13 cellular contexts compared by ENCODE assay signal in the genomic region with DNA sequence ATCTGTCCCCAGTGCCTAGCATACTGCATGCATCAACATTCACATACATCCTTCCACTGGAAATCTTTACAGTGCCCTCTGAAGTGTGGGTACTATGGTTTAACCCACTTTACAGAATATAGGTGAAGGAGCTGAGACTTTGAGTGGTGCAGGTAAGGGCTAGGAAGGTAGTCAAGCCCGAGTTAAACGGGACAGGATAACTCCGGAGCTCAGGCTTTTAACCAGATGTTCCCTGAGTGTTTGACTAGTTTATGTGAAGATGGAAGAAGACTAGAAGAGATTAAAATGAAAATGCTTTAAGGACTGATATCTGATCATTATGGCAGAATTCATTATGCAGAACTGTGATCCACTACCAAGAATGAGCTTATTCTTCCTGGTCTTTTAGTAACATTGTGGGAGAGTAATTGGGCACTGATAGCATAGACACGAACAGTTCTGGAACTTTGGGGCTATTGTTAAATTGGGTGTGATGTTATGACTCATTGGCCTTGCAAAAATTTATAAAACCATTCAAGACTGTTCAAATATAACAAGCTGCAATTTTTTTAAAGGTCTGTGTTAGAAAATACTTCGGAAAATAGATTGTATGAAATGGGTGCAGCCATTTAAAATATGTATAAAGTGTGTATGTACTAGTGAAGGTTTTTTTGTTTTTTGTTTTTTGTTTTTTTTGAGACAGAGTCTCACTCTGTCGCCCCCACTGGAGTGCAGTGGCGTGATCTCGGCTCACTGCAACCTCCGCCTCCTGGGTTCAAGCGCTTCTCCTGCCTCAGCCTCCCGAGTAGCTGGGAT. TPM values are rescaled to one million over a fixed set of nuclear protein-coding genes. Genes with fewer than 3 reads are reported as not detected.
DNase-seq lines count a peak whose midpoint lies in the region; ATAC-seq, FAIRE-seq and TF ChIP-seq lines count a peak whose summit lies in the region.
"Had no signal": no experiment of that assay in that cellular context is flagged by ENCODE, and none has a peak within 500 bp of the region (broad histone marks: within the 10 kb centered on the region; RNA-seq: fewer than 3 reads in every experiment).

No MANE protein-coding gene starts in this region.

- WGBS in A549 (ENCODE audit: missing lambda C conversion rate), result 84% methylated on average over 11 of the region's 11 CpGs

- no peaks in the 10 kb centered on the region for H3K9me3 Mint-ChIP-seq in T-cell
- H3K9me3 Mint-ChIP-seq: activated B cell treated with CpG ODN at 0.5 μM for 24 hours had no signal

- TF ChIP-seq CTCF in A549 (IDR thresholded peaks at IDR 0.05), result no peak
- TF ChIP-seq CTCF in fibroblast of the aortic adventitia (IDR thresholded peaks at IDR 0.05; ENCODE audit: insufficient read depth, low read length), result no peak

- H3K27ac ChIP-seq in A549, result no peak overlapping the region
- H3K27ac ChIP-seq: SJSA1, upper lobe of right lung had no signal

- peaks cover 54% of the 10 kb centered on the region for H3K4me1 ChIP-seq in A549

- POLR2A ChIA-PET in A549 (lab: Yijun Ruan, JAX) (no interaction called here), T-cell (lab: Charles Lee) (interaction anchor here (0.6 to 0.7 kb wide), 2 partner anchors 11 to 82 kb away, joined by 4 read pairs; no protein-coding TSS in a partner anchor)

- no peaks in the 10 kb centered on the region for H3K9me3 ChIP-seq in A549
- H3K9me3 ChIP-seq: upper lobe of right lung had no signal

- H3K4me3 Mint-ChIP-seq in T-cell, result peak overlapping the region in 2 of 3 donors; percentile 13 to 93
- H3K4me3 Mint-ChIP-seq: activated B cell treated with CpG ODN at 0.5 μM for 24 hours had no signal

- H3K36me3 Mint-ChIP-seq in T-cell, result no peaks in the 10 kb centered on the region

- H3K4me2 ChIP-seq in A549, result peak overlapping the region; percentile 24; the same call in 2 of the 3 replicates

- TF ChIP-seq EP300 in A549 (IDR thresholded peaks at IDR 0.05), result no peak

- peak overlapping the region in 1 of 2 donors; percentile 7 for H3K27ac Mint-ChIP-seq in T-cell
- H3K27ac Mint-ChIP-seq: activated B cell treated with CpG ODN at 0.5 μM for 24 hours had no signal

- H3K4me3 ChIP-seq in A549, result no peak overlapping the region
- no peak overlapping the region for H3K4me3 ChIP-seq in fibroblast of the aortic adventitia (ENCODE audit: low read depth, low read length)
- H3K4me3 ChIP-seq: SJSA1, upper lobe of right lung had no signal

- no peak for TF ChIP-seq RAD21 in A549 (conservative IDR thresholded peaks at IDR 0.05 in 1 of 2, IDR thresholded peaks at IDR 0.05 in 1 of 2)

- H3K4me1 Mint-ChIP-seq in T-cell, result peaks cover 76 to 79% (median 77%) of the 10 kb centered on the region in 3 donors

- CTCF ChIA-PET in A549 (lab: Yijun Ruan, JAX), result interaction anchor here (0.7 to 1.7 kb wide), 4 partner anchors 8 to 127 kb away, joined by 3 to 5 read pairs (median 4); no protein-coding TSS in a partner anchor
- CTCF ChIA-PET in T-cell (lab: Charles Lee), result interaction anchor here (0.9 to 1.2 kb wide), 3 partner anchors 8 to 30 kb away, joined by 3 to 6 read pairs (median 3); no protein-coding TSS in a partner anchor

- no peak for ATAC-seq in A549
- ATAC-seq in T-cell (replicated peaks in 1 of 4), result no peak
- ATAC-seq in activated CD4-positive, CD25-positive, alpha-beta regulatory T cell treated with anti-CD3 and anti-CD28 coated beads, Interleukin-2, amount 50 U/mL, for 24 hours, result no peak
- ATAC-seq: upper lobe of right lung had no signal

- DNase-seq in A549 (ENCODE audit: low read depth in 1 of 2, low spot score in 1 of 2), result no peak
- peak; percentile 29 for DNase-seq in EH (ENCODE audit: low read depth)
- DNase-seq in T-cell, result no peak
- peak; percentile 42 for DNase-seq in fibroblast of the aortic adventitia (ENCODE audit: low read depth)
- no peak for DNase-seq in NCI-H146 treated with DMSO at 0.1 percent for 48 hours (lab: John Stamatoyannopoulos, UW; ENCODE audit: unreplicated experiment)
- no peak for DNase-seq in iPS-NIHi11 (ENCODE audit: low spot score)
- DNase-seq in activated CD4-positive, CD25-positive, alpha-beta regulatory T cell treated with anti-CD3 and anti-CD28 coated beads, Interleukin-2, amount 50 U/mL, for 72 hours, result no peak
- DNase-seq: activated B cell treated with CpG ODN at 0.5 μM for 24 hours, glutamatergic neuron, upper lobe of right lung had no signal

- TF ChIP-seq POLR2A in A549 (IDR thresholded peaks at IDR 0.05; ENCODE audit: low read length), result no peak

- FAIRE-seq in A549 (lab: Jason Lieb, UNC), result no peak
- FAIRE-seq: GM12892 had no signal

- no peaks in the 10 kb centered on the region for H3K27me3 Mint-ChIP-seq in T-cell
- H3K27me3 Mint-ChIP-seq: activated B cell treated with CpG ODN at 0.5 μM for 24 hours had no signal

TF ChIP-seq in A549, 52 proteins besides CTCF, POLR2A, EP300 and RAD21:
- TF ChIP-seq HEYL (CRISPR knock-in tag; IDR thresholded peaks at IDR 0.05) (no peak), NFE2L2 (conservative IDR thresholded peaks at IDR 0.05; ENCODE audit: low read length) (no peak), RCOR1 (IDR thresholded peaks at IDR 0.05; ENCODE audit: low read depth, low read length) (no peak), KDM5A (IDR thresholded peaks at IDR 0.05) (no peak), CEBPB (IDR thresholded peaks at IDR 0.05) (no peak), HOXB13 (CRISPR knock-in tag; IDR thresholded peaks at IDR 0.05; ENCODE audit: low read depth) (no peak), CHD2 (IDR thresholded peaks at IDR 0.05; ENCODE audit: low read length, partially characterized antibody) (no peak), ZNF302 (CRISPR knock-in tag; IDR thresholded peaks at IDR 0.05) (no peak), HOXA7 (CRISPR knock-in tag; IDR thresholded peaks at IDR 0.05) (no peak), CBX8 (IDR thresholded peaks at IDR 0.05) (no peak), SREBF2 (IDR thresholded peaks at IDR 0.05) (no peak), NPAS2 (CRISPR knock-in tag; IDR thresholded peaks at IDR 0.05; ENCODE audit: borderline replicate concordance) (no peak), TP53 (CRISPR knock-in tag; IDR thresholded peaks at IDR 0.05) (no peak), MAZ (IDR thresholded peaks at IDR 0.05; ENCODE audit: borderline replicate concordance, low read depth, low read length) (no peak)
- TF ChIP-seq, protein P1, sequence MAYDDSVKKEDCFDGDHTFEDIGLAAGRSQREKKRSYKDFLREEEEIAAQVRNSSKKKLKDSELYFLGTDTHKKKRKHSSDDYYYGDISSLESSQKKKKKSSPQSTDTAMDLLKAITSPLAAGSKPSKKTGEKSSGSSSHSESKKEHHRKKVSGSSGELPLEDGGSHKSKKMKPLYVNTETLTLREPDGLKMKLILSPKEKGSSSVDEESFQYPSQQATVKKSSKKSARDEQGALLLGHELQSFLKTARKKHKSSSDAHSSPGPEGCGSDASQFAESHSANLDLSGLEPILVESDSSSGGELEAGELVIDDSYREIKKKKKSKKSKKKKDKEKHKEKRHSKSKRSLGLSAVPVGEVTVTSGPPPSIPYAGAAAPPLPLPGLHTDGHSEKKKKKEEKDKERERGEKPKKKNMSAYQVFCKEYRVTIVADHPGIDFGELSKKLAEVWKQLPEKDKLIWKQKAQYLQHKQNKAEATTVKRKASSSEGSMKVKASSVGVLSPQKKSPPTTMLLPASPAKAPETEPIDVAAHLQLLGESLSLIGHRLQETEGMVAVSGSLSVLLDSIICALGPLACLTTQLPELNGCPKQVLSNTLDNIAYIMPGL (CRISPR knock-in tag; IDR thresholded peaks at IDR 0.05; ENCODE audit: borderline replicate concordance), result no peak

RNA-seq across cellular contexts. Expression of a gene that starts 4.4 kb away (rescaled TPM):
- 59.3 and 70.6 TPM in 2 replicates for polyA plus RNA-seq in A549 (2011; rRNA removed)
- 31.7 and 34.0 TPM in 2 replicates for polyA plus RNA-seq in A549 (2012; cell fraction: cytosol; rRNA removed)
- 19.2 and 29.9 TPM in 2 replicates for polyA plus RNA-seq in A549 (2012; cell fraction: nucleus; rRNA removed)
- 55.1 to 57.9 TPM (median 56.8 TPM) in 3 replicates for polyA plus RNA-seq in A549 (2017; fragmentation: RNase III; extraction: RNeasy Plus Mini Kit Qiagen cat#74134 plus additional on column Dnase treatment)
- polyA minus RNA-seq in A549 (2011; rRNA and poly(A)+ RNA removed), result 40.7 and 48.0 TPM in 2 replicates
- 10 to 100 TPM; 42.3 to 53.7 (median 49.9) TPM for total RNA-seq in T-cell
- total RNA-seq in fibroblast of the aortic adventitia (ENCODE audit: low replicate concordance), result 19.8 and 49.0 TPM in 2 replicates

Comparison
In these comparisons a context has a peak if more than half of its experiments do, and no peak if none do; other contexts are left out.
1. DNase-seq: peak in EH (single experiment) and fibroblast of the aortic adventitia (single experiment); none in A549 (0 of 2), T-cell (0 of 34), NCI-H146 treated with DMSO at 0.1 percent for 48 hours (single experiment), iPS-NIHi11 (single experiment) and activated CD4-positive, CD25-positive, alpha-beta regulatory T cell treated with anti-CD3 and anti-CD28 coated beads, Interleukin-2, amount 50 U/mL, for 72 hours (single experiment).